21 cellular contexts compared by ENCODE assay signal in the genomic region with DNA sequence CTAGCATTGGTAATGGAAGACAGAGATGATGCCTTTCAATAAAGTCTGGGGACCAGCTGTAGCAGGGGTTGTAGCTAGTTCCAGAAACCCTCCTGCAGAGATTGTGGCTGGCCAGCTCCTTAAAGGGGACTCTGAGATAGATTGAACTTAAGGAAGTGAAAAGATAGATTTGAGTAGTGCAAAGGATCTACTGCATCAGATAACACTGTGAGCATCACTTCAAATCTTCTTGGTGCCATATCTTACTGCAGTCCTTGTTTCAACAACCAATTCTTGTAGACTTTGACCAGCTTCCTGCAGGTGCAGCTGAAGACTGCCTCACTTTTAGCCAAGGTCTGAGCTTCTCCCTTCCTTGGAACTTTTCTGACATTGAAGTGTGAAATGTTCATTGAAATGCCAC. TPM values are rescaled to one million over a fixed set of nuclear protein-coding genes. Genes with fewer than 3 reads are reported as not detected.
A peak's percentile ranks its signal among the peaks of the same experiment; 100 is the strongest.
DNase-seq lines count a peak whose midpoint lies in the region; ATAC-seq, FAIRE-seq and TF ChIP-seq lines count a peak whose summit lies in the region.
"Had no signal": no experiment of that assay in that cellular context is flagged by ENCODE, and none has a peak within 500 bp of the region (broad histone marks: within the 10 kb centered on the region; RNA-seq: fewer than 3 reads in every experiment).

No MANE protein-coding gene starts in this region.

- no peaks in the 10 kb centered on the region for H3K9me3 ChIP-seq in DND-41 (ENCODE audit: insufficient read depth, low read length, severe bottlenecking)

- ATAC-seq in DND-41 (ENCODE audit: insufficient read depth, low read depth) (0 out of 3 replicates have a peak, but pooled peaks have one; percentile 19), GM19351 (IDR thresholded peaks at IDR 0.05; ENCODE audit: unreplicated experiment) (peak; percentile 77), HG02678 (IDR thresholded peaks at IDR 0.05; ENCODE audit: unreplicated experiment) (peak; percentile 54), HG03378 (IDR thresholded peaks at IDR 0.05; ENCODE audit: unreplicated experiment) (peak; percentile 45)
- no peak for ATAC-seq in activated naive CD8-positive, alpha-beta T cell treated with anti-CD3 and anti-CD28 coated beads, Interleukin-2, amount 50 U/mL, for 24 hours
- ATAC-seq: Panc1, Right ventricle myocardium inferior had no signal

- TF ChIP-seq CTCF in DND-41 (IDR thresholded peaks at IDR 0.05; ENCODE audit: borderline replicate concordance, extremely low read depth, low read length, poor library complexity, severe bottlenecking), result no peak

- no peak overlapping the region for H3K4me3 Mint-ChIP-seq in activated naive CD8-positive, alpha-beta T cell treated with anti-CD3 and anti-CD28 coated beads, Interleukin-2, amount 50 U/mL, for 24 hours
- H3K4me3 Mint-ChIP-seq: CD8-positive, alpha-beta memory T cell had no signal

- no peaks in the 10 kb centered on the region for H3K4me1 ChIP-seq in DND-41 (ENCODE audit: insufficient read depth, low read length)

- no peak for DNase-seq in DND-41
- DNase-seq in SW 1271 (lab: John Stamatoyannopoulos, UW), result no peak
- DNase-seq in NK-92 treated with Interleukin-12 subunit alpha and Interleukin-12 subunit beta, amount 100 ng/mL, for 24 hours (lab: John Stamatoyannopoulos, UW), result no peak
- DNase-seq in frontal cortex (ENCODE audit: low spot score in 2 of 2), result no peak
- no peak for DNase-seq in activated naive CD8-positive, alpha-beta T cell treated with anti-CD3 and anti-CD28 coated beads, Interleukin-2, amount 50 U/mL, for 24 hours
- DNase-seq: CD8-positive, alpha-beta memory T cell; GF-D8; GM23248; NCI-H1105 treated with DMSO at 0.1 percent for 48 hours; NCI-H187 treated with DMSO at 0.1 percent for 48 hours; NCI-H2171; NCI-H446 treated with DMSO at 0.1 percent for 48 hours; NCI-H774; T-helper 1 cell had no signal

- no peak overlapping the region for H3K27ac ChIP-seq in DND-41 (ENCODE audit: low read length)
- H3K27ac ChIP-seq: 22Rv1, GM23248, SK-N-MC had no signal

- FAIRE-seq in frontal cortex (lab: Jason Lieb, UNC), result no peak

- H3K36me3 Mint-ChIP-seq in activated naive CD8-positive, alpha-beta T cell treated with anti-CD3 and anti-CD28 coated beads, Interleukin-2, amount 50 U/mL, for 24 hours (ENCODE audit: low read depth), result no peaks in the 10 kb centered on the region
- H3K36me3 Mint-ChIP-seq: CD8-positive, alpha-beta memory T cell had no signal

- H3K36me3 ChIP-seq in DND-41 (ENCODE audit: insufficient read depth, low read length), result no peaks in the 10 kb centered on the region

- H3K79me2 ChIP-seq in DND-41 (ENCODE audit: insufficient read depth, low read length), result no peaks in the 10 kb centered on the region

- no peaks in the 10 kb centered on the region for H3K4me1 Mint-ChIP-seq in activated naive CD8-positive, alpha-beta T cell treated with anti-CD3 and anti-CD28 coated beads, Interleukin-2, amount 50 U/mL, for 24 hours
- H3K4me1 Mint-ChIP-seq: CD8-positive, alpha-beta memory T cell had no signal

- H3K27me3 ChIP-seq in DND-41 (ENCODE audit: insufficient read depth, low read length, poor library complexity), result no peaks in the 10 kb centered on the region

- no peak overlapping the region for H2AFZ ChIP-seq in DND-41 (ENCODE audit: low read depth, low read length)
- H2AFZ ChIP-seq: GM23248 had no signal

- H3K27ac Mint-ChIP-seq in activated naive CD8-positive, alpha-beta T cell treated with anti-CD3 and anti-CD28 coated beads, Interleukin-2, amount 50 U/mL, for 24 hours, result no peak overlapping the region
- H3K27ac Mint-ChIP-seq: CD8-positive, alpha-beta memory T cell had no signal

- no peak overlapping the region for H3K4me2 ChIP-seq in DND-41 (ENCODE audit: insufficient read depth, low read length)

- H3K9ac ChIP-seq in DND-41 (ENCODE audit: low read depth, low read length), result no peak overlapping the region
- H3K9ac ChIP-seq: GM23248 had no signal

- peaks cover 9% of the 10 kb centered on the region for H3K27me3 Mint-ChIP-seq in activated naive CD8-positive, alpha-beta T cell treated with anti-CD3 and anti-CD28 coated beads, Interleukin-2, amount 50 U/mL, for 24 hours

- H3K4me3 ChIP-seq in DND-41 (ENCODE audit: low read depth in 1 of 2, low read length in 2 of 2), result no peak overlapping the region
- H3K4me3 ChIP-seq: GM23248, SK-N-MC had no signal

- no peaks in the 10 kb centered on the region for H4K20me1 ChIP-seq in DND-41 (ENCODE audit: insufficient read depth, low read length)

- no peaks in the 10 kb centered on the region for H3K9me3 Mint-ChIP-seq in activated naive CD8-positive, alpha-beta T cell treated with anti-CD3 and anti-CD28 coated beads, Interleukin-2, amount 50 U/mL, for 24 hours

RNA-seq across cellular contexts. Expression of gene CEP162, which starts 14.8 kb away (rescaled TPM):
- total RNA-seq in frontal cortex, result 34.6 TPM
